ENCODE assay signal across 13 cellular contexts in genomic region chr11:111792955-111793500, GRCh38.
"Had no signal": no experiment of that assay in that cellular context is flagged by ENCODE, and none has a peak within 500 bp of the region (broad histone marks: within the 10 kb centered on the region; RNA-seq: fewer than 3 reads in every experiment).

No MANE protein-coding gene starts in this region.

- H3K27me3 ChIP-seq: testis, upper lobe of right lung had no signal

- H3K27me3 Mint-ChIP-seq: activated naive CD8-positive, alpha-beta T cell; T-helper 17 cell had no signal

- H3K27ac Mint-ChIP-seq: activated naive CD8-positive, alpha-beta T cell; T-helper 17 cell had no signal

- DNase-seq: activated CD4-positive, alpha-beta T cell treated with anti-CD3 and anti-CD28 coated beads, Interleukin-2, amount 50 U/mL, for 1 hour; activated gamma-delta T cell; activated T-cell treated with anti-CD3 and anti-CD28 coated beads, Interleukin-2, amount 50 U/mL, for 1 hour; aorta; hippocampal formation; stimulated activated CD4-positive, alpha-beta T cell treated with anti-CD3 and anti-CD28 coated beads, Interleukin-2, amount 100 ng/mL, for 48 hours; stimulated activated naive CD8-positive, alpha-beta T cell treated with anti-CD3 and anti-CD28 coated beads, Interleukin-15, Interleukin-2, amounts not matched to agents 100 U/mL and 50 U/mL, for 24 hours; T-helper 17 cell; testis; upper lobe of right lung had no signal

- H3K4me3 Mint-ChIP-seq: activated naive CD8-positive, alpha-beta T cell; nephron; T-helper 17 cell had no signal

- H3K9me3 ChIP-seq: testis, upper lobe of right lung had no signal

- H3K4me1 Mint-ChIP-seq: nephron had no signal

- H3K4me1 ChIP-seq: testis, upper lobe of right lung had no signal

- H3K27ac ChIP-seq: SK-N-MC, testis, upper lobe of right lung had no signal

- ATAC-seq: stimulated activated naive CD8-positive, alpha-beta T cell treated with anti-CD3 and anti-CD28 coated beads, Interleukin-15, Interleukin-2, amounts not matched to agents 100 U/mL and 50 U/mL, for 24 hours; T-helper 17 cell; upper lobe of right lung had no signal

- H3K4me3 ChIP-seq: testis, upper lobe of right lung had no signal
